Comparison of ENCODE assay signal across 26 cellular contexts in the genomic region with DNA sequence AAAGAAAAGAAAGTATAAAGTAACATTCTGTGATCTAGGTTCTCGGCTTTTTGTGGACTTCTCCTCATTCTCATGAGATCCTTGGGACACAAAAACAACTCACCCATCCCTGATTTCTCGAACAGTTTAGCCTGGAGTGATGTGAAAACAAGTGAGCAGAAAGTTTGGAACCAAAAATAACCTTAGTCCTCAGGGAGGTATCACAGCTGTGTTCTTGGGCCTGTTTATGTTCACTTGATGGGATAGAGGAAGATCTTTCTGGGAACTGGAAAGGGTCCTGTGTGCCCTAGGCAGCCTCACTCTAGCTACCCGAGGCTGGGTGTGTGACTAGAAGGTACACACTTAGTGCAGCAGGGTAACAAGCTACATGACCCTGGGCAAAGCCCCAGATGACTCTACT.
"Had no signal": no experiment of that assay in that cellular context is flagged by ENCODE, and none has a peak within 500 bp of the region (broad histone marks: within the 10 kb centered on the region; RNA-seq: fewer than 3 reads in every experiment).

No MANE protein-coding gene starts in this region.

- H3K4me1 ChIP-seq: adrenal gland, body of pancreas, colonic mucosa, esophagus squamous epithelium had no signal

- H3K27ac ChIP-seq: adrenal gland, body of pancreas, colonic mucosa, epithelial cell of prostate, esophagus squamous epithelium had no signal

- H3K4me3 ChIP-seq: adrenal gland, body of pancreas, colonic mucosa, esophagus squamous epithelium had no signal

- H3K36me3 ChIP-seq: adrenal gland, colonic mucosa, esophagus squamous epithelium had no signal

- H3K9me3 ChIP-seq: adrenal gland, body of pancreas, colonic mucosa, esophagus squamous epithelium had no signal

- ATAC-seq: activated CD4-positive, alpha-beta T cell treated with anti-CD3 and anti-CD28 coated beads for 36 hours; activated CD8-positive, alpha-beta memory T cell treated with anti-CD3 and anti-CD28 coated beads, Interleukin-2, amount 10 ng/mL, durations not matched to agents 7 days and 5 days; activated CD8-positive, alpha-beta T cell treated with anti-CD3 and anti-CD28 coated beads, Interleukin-2, amount 10 ng/mL, durations not matched to agents 7 days and 5 days; activated naive CD8-positive, alpha-beta T cell treated with anti-CD3 and anti-CD28 coated beads, Interleukin-2, amount 50 U/mL, for 24 hours; body of pancreas had no signal

- H3K27me3 ChIP-seq: adrenal gland, body of pancreas, colonic mucosa, esophagus squamous epithelium had no signal

- DNase-seq: activated CD4-positive, alpha-beta memory T cell treated with anti-CD3 and anti-CD28 coated beads for 36 hours; activated CD4-positive, alpha-beta T cell treated with anti-CD3 and anti-CD28 coated beads for 36 hours; activated CD4-positive, alpha-beta T cell treated with anti-CD3 and anti-CD28 coated beads, Interleukin-2, amount 10 ng/mL, durations not matched to agents 24 days and 14 days; activated CD4-positive, CD25-positive, alpha-beta regulatory T cell; activated CD4-positive, CD25-positive, alpha-beta regulatory T cell treated with anti-CD3 and anti-CD28 coated beads, Interleukin-2, amount 50 U/mL, for 72 hours; activated CD8-positive, alpha-beta memory T cell treated with anti-CD3 and anti-CD28 coated beads, Interleukin-2, amount 10 ng/mL, durations not matched to agents 7 days and 5 days; activated CD8-positive, alpha-beta memory T cell treated with anti-CD3 and anti-CD28 coated beads, Interleukin-2, amount 50 U/mL, for 4 hours; activated CD8-positive, alpha-beta T cell treated with anti-CD3 and anti-CD28 coated beads, Interleukin-2, amount 10 ng/mL, durations not matched to agents 7 days and 5 days; activated effector memory CD4-positive, alpha-beta T cell treated with anti-CD3 and anti-CD28 coated beads, Interleukin-2, amount 50 U/mL, for 16 hours; activated naive CD4-positive, alpha-beta T cell treated with anti-CD3 and anti-CD28 coated beads for 36 hours; activated naive CD8-positive, alpha-beta T cell treated with anti-CD3 and anti-CD28 coated beads for 36 hours; activated naive CD8-positive, alpha-beta T cell treated with anti-CD3 and anti-CD28 coated beads, Interleukin-2, amount 50 U/mL, for 24 hours; activated T-cell treated with anti-CD3 and anti-CD28 coated beads, Interleukin-2, amount 50 U/mL, for 1 hour; activated T-cell treated with anti-CD3 and anti-CD28 coated beads, Interleukin-2, amount 50 U/mL, for 48 hours; adrenal gland; amygdala; aorta; body of pancreas; central memory CD4-positive, alpha-beta T cell; cerebellar nuclear complex; colonic mucosa; effector CD8-positive, alpha-beta T cell; esophagus squamous epithelium; foreskin melanocyte; T-helper 2 cell had no signal
